1 cellular context compared by ENCODE assay signal in the genomic region with DNA sequence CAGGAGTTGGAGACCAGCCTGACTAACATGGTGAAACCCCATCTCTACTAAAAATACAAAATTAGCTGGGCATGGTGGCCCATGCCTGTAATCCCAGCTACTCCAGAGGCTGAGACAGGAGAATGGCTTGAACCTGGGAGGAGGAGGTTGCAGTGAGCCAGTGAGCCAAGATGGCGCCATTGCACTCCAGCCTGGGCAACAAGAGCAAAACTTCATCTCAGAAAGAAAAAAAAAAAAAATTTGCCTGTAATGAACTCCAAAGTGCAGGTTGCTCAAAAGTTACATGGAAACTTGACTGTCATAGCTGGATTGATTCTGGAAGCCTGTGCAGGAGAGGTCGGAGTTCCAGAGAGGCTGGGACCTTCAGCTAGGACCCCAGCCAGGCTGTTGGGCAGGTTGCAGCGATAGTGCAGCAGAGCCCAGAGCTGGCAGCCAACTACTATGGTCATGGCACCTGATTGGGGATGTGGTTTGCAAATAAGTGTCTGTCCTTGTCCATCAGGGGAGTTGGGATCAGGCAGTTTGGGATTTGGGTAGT.
TF ChIP-seq lines count a peak whose summit lies in the region.

No MANE protein-coding gene starts in this region.

TF ChIP-seq in HEK293, 187 proteins besides CTCF, POLR2A, EP300 and RAD21:
- peak; percentile 35; the same call in 1 of the 2 replicates for TF ChIP-seq ZNF394 (tag by site-specific recombination; IDR thresholded peaks at IDR 0.05; ENCODE audit: borderline replicate concordance)
